ENCODE assay signal across 12 cellular contexts in genomic region chr7:43592321-43592720, GRCh38. TPM values are rescaled to one million over a fixed set of nuclear protein-coding genes. Genes with fewer than 3 reads are reported as not detected.
DNase-seq lines count a peak whose midpoint lies in the region; ATAC-seq and TF ChIP-seq lines count a peak whose summit lies in the region.
"Had no signal": no experiment of that assay in that cellular context is flagged by ENCODE, and none has a peak within 500 bp of the region (broad histone marks: within the 10 kb centered on the region; RNA-seq: fewer than 3 reads in every experiment).

No MANE protein-coding gene starts in this region.

- TF ChIP-seq CTCF in SU-DHL-6 (IDR thresholded peaks at IDR 0.05; ENCODE audit: insufficient read depth, low read length, poor library complexity, severe bottlenecking): no peak
- no peak for TF ChIP-seq CTCF in foreskin keratinocyte (conservative IDR thresholded peaks at IDR 0.05)
- no peak for TF ChIP-seq CTCF in stomach (IDR thresholded peaks at IDR 0.05)

- peaks cover 0 to 2% of the 10 kb centered on the region in 2 donors for H3K9me3 Mint-ChIP-seq in activated T-cell treated with anti-CD3 and anti-CD28 coated beads, Interleukin-2, amount 50 U/mL, for 72 hours

- H2AFZ ChIP-seq in SU-DHL-6 (ENCODE audit: low read depth, low read length, severe bottlenecking): no peak overlapping the region

- no peak for TF ChIP-seq EP300 in stomach (IDR thresholded peaks at IDR 0.05)

- TF ChIP-seq POLR2A in stomach (IDR thresholded peaks at IDR 0.05): no peak

- peaks cover 100% of the 10 kb centered on the region for H3K79me2 ChIP-seq in SU-DHL-6 (ENCODE audit: insufficient read depth, low read length)

- no peaks in the 10 kb centered on the region for H3K27me3 Mint-ChIP-seq in activated T-cell treated with anti-CD3 and anti-CD28 coated beads, Interleukin-2, amount 50 U/mL, for 72 hours (ENCODE audit: low read depth)

- H3K27me3 ChIP-seq in SU-DHL-6 (ENCODE audit: low read length): no peaks in the 10 kb centered on the region
- H3K27me3 ChIP-seq in foreskin keratinocyte: no peaks in the 10 kb centered on the region
- H3K27me3 ChIP-seq in stomach: no peaks in the 10 kb centered on the region
- H3K27me3 ChIP-seq: esophagus muscularis mucosa had no signal

- intact Hi-C loops in stomach (cut with DNase I; ENCODE audit: low total_unique reads) (no loop called here), left cardiac atrium (cut with DNase I) (no loop called here)

- peak overlapping the region; percentile 60 to 76 for H3K4me3 Mint-ChIP-seq in activated T-cell treated with anti-CD3 and anti-CD28 coated beads, Interleukin-2, amount 50 U/mL, for 72 hours

- WGBS in stomach, 5 donors: 80 to 95% (median 91%) methylated on average over 3 of the region's 3 CpGs

- H3K9me3 ChIP-seq in SU-DHL-6 (ENCODE audit: insufficient read depth, low read length): no peaks in the 10 kb centered on the region
- no peaks in the 10 kb centered on the region for H3K9me3 ChIP-seq in stomach
- H3K9me3 ChIP-seq: esophagus muscularis mucosa had no signal

- peak overlapping the region; percentile 75 for H3K4me2 ChIP-seq in SU-DHL-6 (ENCODE audit: low read depth, low read length, poor library complexity, severe bottlenecking)

- H3K9me2 ChIP-seq in SU-DHL-6 (replicated peaks; ENCODE audit: insufficient read depth, low read length): no peaks in the 10 kb centered on the region

- DNase-seq in activated T-cell treated with anti-CD3 and anti-CD28 coated beads, Interleukin-2, amount 50 U/mL, for 72 hours: no peak
- no peak for DNase-seq in activated T-cell treated with anti-CD3 and anti-CD28 coated beads, Interleukin-2, amount 50 U/mL, for 1 hour
- peak in 1 of 2 donors; percentile 46 for DNase-seq in foreskin keratinocyte
- DNase-seq in stomach: no peak
- no peak for DNase-seq in left cardiac atrium
- DNase-seq in iPS-NIHi11 (ENCODE audit: low spot score): no peak
- no peak for DNase-seq in MV-4-11 (lab: John Stamatoyannopoulos, UW)
- DNase-seq: NCI-H1048, NCI-H2171 treated with DMSO at 0.1 percent for 48 hours, SW 1271 had no signal

- H3K36me3 ChIP-seq in SU-DHL-6 (ENCODE audit: low read length): peaks cover 56% of the 10 kb centered on the region
- peaks cover 0 to 15% (median 12%) of the 10 kb centered on the region in 4 donors for H3K36me3 ChIP-seq in stomach

- peaks cover 16% of the 10 kb centered on the region for H3K4me1 ChIP-seq in foreskin keratinocyte
- H3K4me1 ChIP-seq in stomach: peaks cover 3 to 86% (median 12%) of the 10 kb centered on the region in 4 donors

- no peak overlapping the region for H3K9ac ChIP-seq in SU-DHL-6 (ENCODE audit: low read length)

- H3K4me1 Mint-ChIP-seq in activated T-cell treated with anti-CD3 and anti-CD28 coated beads, Interleukin-2, amount 50 U/mL, for 72 hours (ENCODE audit: low read depth): peaks cover 97% of the 10 kb centered on the region

- peaks cover 54% of the 10 kb centered on the region for H3F3A ChIP-seq in SU-DHL-6 (ENCODE audit: insufficient read depth)

- H3K36me3 Mint-ChIP-seq in activated T-cell treated with anti-CD3 and anti-CD28 coated beads, Interleukin-2, amount 50 U/mL, for 72 hours (ENCODE audit: insufficient read depth in 2 of 2): peaks cover 4 to 5% of the 10 kb centered on the region in 2 donors

- H3K27ac ChIP-seq in SU-DHL-6 (ENCODE audit: low read depth, low read length) (peak overlapping the region; percentile 16; the same call in 1 of the 2 replicates), foreskin keratinocyte (peak overlapping the region; percentile 62), stomach (peak overlapping the region in 3 of 5 donors; percentile 43 to 54 (median 46))
- H3K27ac ChIP-seq: esophagus muscularis mucosa had no signal

- H3K4me3 ChIP-seq in SU-DHL-6 (ENCODE audit: insufficient read depth, low read length, poor library complexity, severe bottlenecking) (no peak overlapping the region), stomach (no peak overlapping the region)
- H3K4me3 ChIP-seq: esophagus muscularis mucosa had no signal

- no peak for ATAC-seq in activated T-cell treated with anti-CD3 and anti-CD28 coated beads, Interleukin-2, amount 50 U/mL, for 72 hours (replicated peaks in 1 of 2)
- no peak for ATAC-seq in foreskin keratinocyte
- ATAC-seq in left cardiac atrium: no peak

- H3K27ac Mint-ChIP-seq in activated T-cell treated with anti-CD3 and anti-CD28 coated beads, Interleukin-2, amount 50 U/mL, for 72 hours: peak overlapping the region; percentile 94

- H4K20me1 ChIP-seq in SU-DHL-6 (ENCODE audit: low read depth, low read length): peaks cover 96% of the 10 kb centered on the region

RNA-seq across cellular contexts. Expression of gene STK17A, which starts 9.4 kb away (rescaled TPM):
- total RNA-seq in activated T-cell treated with anti-CD3 and anti-CD28 coated beads, Interleukin-2, amount 50 U/mL, for 72 hours: 10 to 100 TPM; 49.2 to 56.4 TPM
- total RNA-seq in foreskin keratinocyte (55.2 and 74.0 TPM in 2 replicates), stomach (10 to 100 TPM; 18.5 to 33.0 (median 30.8) TPM), left cardiac atrium (10 to 100 TPM; 12.2 to 18.0 TPM)
- polyA plus RNA-seq in foreskin keratinocyte (45.9 and 52.1 TPM in 2 replicates), stomach (10 to 100 TPM in 2 of 3 donors, 1 to 10 TPM in 1; 6.3 to 32.4 (median 19.2) TPM)
